8 cellular contexts compared by ENCODE assay signal in genomic region chr17:77471984-77472836, GRCh38.
DNase-seq lines count a peak whose midpoint lies in the region; ATAC-seq, FAIRE-seq and TF ChIP-seq lines count a peak whose summit lies in the region.

No MANE protein-coding gene starts in this region.

- no peak overlapping the region for H3K23ac ChIP-seq in H1 (ENCODE audit: insufficient read length)

- CTCF ChIA-PET in H1 (lab: Charles Lee; ENCODE audit: partially characterized antibody): interaction anchor here (0.7 to 3.2 kb wide), 17 partner anchors 10 to 98 kb away, joined by 3 to 29 read pairs (median 3); no protein-coding TSS in a partner anchor

- H3K27me3 ChIP-seq in BLaER1 treated with 17β-estradiol and CSF1 and Interleukin-3, amounts not matched to agents 10 nM and 100 nM: no peaks in the 10 kb centered on the region
- H3K27me3 ChIP-seq in HUES48 (ENCODE audit: control insufficient read depth, insufficient read depth, low read length) (no peaks in the 10 kb centered on the region), H1 (replicated peaks in 1 of 4; ENCODE audit: control insufficient read depth in 3 of 4, extremely low read depth in 1 of 4, insufficient read depth in 3 of 4, low read length in 3 of 4) (no peaks in the 10 kb centered on the region), muscle layer of colon (ENCODE audit: control insufficient read depth in 1 of 2, insufficient read depth in 2 of 2, low read length in 2 of 2) (no peaks in the 10 kb centered on the region)

- peaks cover 13 to 93% (median 57%) of the 10 kb centered on the region in 11 experiments for H3K36me3 ChIP-seq in BLaER1 treated with 17β-estradiol and CSF1 and Interleukin-3, amounts not matched to agents 10 nM and 100 nM
- H3K36me3 ChIP-seq in HUES48 (ENCODE audit: control insufficient read depth, insufficient read depth, low read length) (0 out of 2 replicates have a peak, but pooled peaks cover 8% of the 10 kb centered on the region), H1 (ENCODE audit: control insufficient read depth in 2 of 4, insufficient read depth in 4 of 4, low read length in 3 of 4) (peaks cover 0 to 6% (median 2%) of the 10 kb centered on the region in 4 experiments; a peak in 4 of 8 replicates), muscle layer of colon (ENCODE audit: insufficient read depth, low read length) (peaks cover 9% of the 10 kb centered on the region)

- H2BK5ac ChIP-seq in H1 (ENCODE audit: low read depth, low read length): peak overlapping the region; percentile 83

- H2BK15ac ChIP-seq in H1 (ENCODE audit: low read length): peak overlapping the region; percentile 19; the same call in 1 of the 2 replicates

- peaks cover 11% of the 10 kb centered on the region; the same call in 1 of the 2 replicates for H3K23me2 ChIP-seq in H1 (ENCODE audit: low read depth, low read length)

- peaks cover 35% of the 10 kb centered on the region for H3K79me1 ChIP-seq in H1 (ENCODE audit: low read depth, low read length)

- peak overlapping the region; percentile 82 for H4K91ac ChIP-seq in H1 (replicated peaks; ENCODE audit: insufficient read length, low read length)

- DNase-seq in SK-MEL-5 (ENCODE audit: low read depth, low spot score) (peak; percentile 87), H1 (ENCODE audit: low read depth in 1 of 2, low spot score in 2 of 2) (no peak), NCI-H1930 (lab: John Stamatoyannopoulos, UW) (no peak)

- TF ChIP-seq POLR2A in H1 (IDR thresholded peaks at IDR 0.05; ENCODE audit: control extremely low read depth in 1 of 2, low read depth in 2 of 2, low read length in 2 of 2): peak in 1 of 2 experiments; percentile 60; a peak in 1 of 3 replicates

- H3K9ac ChIP-seq in BLaER1 treated with 17β-estradiol and CSF1 and Interleukin-3, amounts not matched to agents 10 nM and 100 nM: peak overlapping the region; percentile 22 to 80 (median 55); a peak in 21 of 22 replicates
- peak overlapping the region; percentile 21; the same call in 1 of the 2 replicates for H3K9ac ChIP-seq in HUES48 (ENCODE audit: low read depth, low read length)
- H3K9ac ChIP-seq in H1 (replicated peaks in 1 of 4; ENCODE audit: extremely low read depth in 1 of 4, low read depth in 3 of 4, low read length in 3 of 4): peak overlapping the region in 2 of 4 experiments; percentile 26 to 48; a peak in 4 of 7 replicates
- H3K9ac ChIP-seq in muscle layer of colon (ENCODE audit: low read length): peak overlapping the region; percentile 13

- H3K18ac ChIP-seq in H1 (ENCODE audit: extremely low read depth, low read length): peak overlapping the region; percentile 88

- H4K5ac ChIP-seq in H1 (ENCODE audit: insufficient read length, low read depth, low read length): peak overlapping the region; percentile 66

- H3K56ac ChIP-seq in H1 (replicated peaks; ENCODE audit: insufficient read length, low read depth, low read length): no peak overlapping the region

- peaks cover 85 to 100% (median 92%) of the 10 kb centered on the region in 11 experiments for H4K20me1 ChIP-seq in BLaER1 treated with 17β-estradiol and CSF1 and Interleukin-3, amounts not matched to agents 10 nM and 100 nM
- H4K20me1 ChIP-seq in H1 (replicated peaks in 1 of 2; ENCODE audit: control insufficient read depth in 1 of 2, insufficient read depth in 2 of 2, low read length in 2 of 2): peaks cover 7 to 13% of the 10 kb centered on the region in 2 experiments

- peak overlapping the region in 9 of 10 experiments; percentile 0 to 51 (median 27); a peak in 15 of 20 replicates for H3K4me3 ChIP-seq in BLaER1 treated with 17β-estradiol and CSF1 and Interleukin-3, amounts not matched to agents 10 nM and 100 nM
- H3K4me3 ChIP-seq in HUES48 (ENCODE audit: low read depth, low read length) (no peak overlapping the region), H1 (ENCODE audit: extremely low read depth in 1 of 4, insufficient read depth in 2 of 4, low read depth in 3 of 4, low read length in 4 of 4) (peak overlapping the region in 1 of 4 experiments; percentile 17; a peak in 2 of 8 replicates), muscle layer of colon (ENCODE audit: low read depth in 1 of 2, low read length in 2 of 2) (peak overlapping the region in 1 of 2 donors; percentile 12)

- no peak overlapping the region for H3K14ac ChIP-seq in H1 (ENCODE audit: insufficient read length)

- no peak overlapping the region; the same call in 1 of the 2 replicates for H4K8ac ChIP-seq in H1 (ENCODE audit: extremely low read depth, insufficient read depth, low read length)

- H3K79me2 ChIP-seq in H1 (ENCODE audit: control insufficient read depth in 1 of 2, insufficient read depth in 2 of 2, low read length in 2 of 2): peaks cover 6 to 77% of the 10 kb centered on the region in 2 experiments

- no peak overlapping the region; the same call in 1 of the 2 replicates for H2BK12ac ChIP-seq in H1 (ENCODE audit: low read depth, low read length)

- H2AK5ac ChIP-seq in H1 (ENCODE audit: low read depth, low read length): peak overlapping the region; percentile 57; the same call in 1 of the 2 replicates

- H3K4ac ChIP-seq in H1 (replicated peaks; ENCODE audit: insufficient read length, low read depth, low read length): peak overlapping the region; percentile 48

- FAIRE-seq in H1 (lab: Jason Lieb, UNC): peak; percentile 63

- no peak for TF ChIP-seq RAD21 in H1 (IDR thresholded peaks at IDR 0.05 in 1 of 2, conservative IDR thresholded peaks at IDR 0.05 in 1 of 2; ENCODE audit: low read depth in 2 of 2, low read length in 2 of 2)

- H3K9me3 ChIP-seq in BLaER1 treated with 17β-estradiol and CSF1 and Interleukin-3, amounts not matched to agents 10 nM and 100 nM (replicated peaks in 1 of 11): no peaks in the 10 kb centered on the region
- H3K9me3 ChIP-seq in HUES48 (ENCODE audit: control insufficient read depth, insufficient read depth, low read length) (no peaks in the 10 kb centered on the region), H1 (ENCODE audit: insufficient read depth in 2 of 2, low read depth in 1 of 2, low read length in 1 of 2) (no peaks in the 10 kb centered on the region), muscle layer of colon (ENCODE audit: low read length) (no peaks in the 10 kb centered on the region)

- H3K27ac ChIP-seq in BLaER1 treated with 17β-estradiol and CSF1 and Interleukin-3, amounts not matched to agents 10 nM and 100 nM: peak overlapping the region in 10 of 11 experiments; percentile 16 to 89 (median 64); a peak in 19 of 22 replicates
- H3K27ac ChIP-seq in HUES48 (ENCODE audit: low read depth, low read length) (peak overlapping the region; percentile 98), H1 (ENCODE audit: low read depth, low read length) (peak overlapping the region; percentile 76), muscle layer of colon (ENCODE audit: low read depth, low read length) (peak overlapping the region; percentile 75)

- no peak for TF ChIP-seq EP300 in H1 (IDR thresholded peaks at IDR 0.05; ENCODE audit: borderline replicate concordance in 1 of 2, low read depth in 2 of 2, low read length in 2 of 2)

- H3K4me1 ChIP-seq in BLaER1 treated with 17β-estradiol and CSF1 and Interleukin-3, amounts not matched to agents 10 nM and 100 nM: peaks cover 99 to 100% (median 100%) of the 10 kb centered on the region in 10 experiments
- H3K4me1 ChIP-seq in HUES48 (ENCODE audit: control insufficient read depth, insufficient read depth, low read length) (peaks cover 65% of the 10 kb centered on the region), H1 (replicated peaks in 1 of 4; ENCODE audit: control insufficient read depth in 3 of 4, insufficient read depth in 4 of 4, low read length in 3 of 4) (peaks cover 29 to 65% (median 44%) of the 10 kb centered on the region in 4 experiments), muscle layer of colon (ENCODE audit: insufficient read depth, low read length) (peaks cover 91% of the 10 kb centered on the region)

- no peak overlapping the region for H2BK20ac ChIP-seq in H1 (ENCODE audit: low read length)

- in situ Hi-C loops in SK-MEL-5 (cut with HindIII; ENCODE audit: low pct_unique_long_range_greater_than_20kb, low sequenced_read_pairs): no loop called here

- no peak for ATAC-seq in HG03521 (IDR thresholded peaks at IDR 0.05; ENCODE audit: unreplicated experiment)
- no peak for ATAC-seq in HG03354 (IDR thresholded peaks at IDR 0.05; ENCODE audit: poor library complexity, severe bottlenecking, unreplicated experiment)

- H2AFZ ChIP-seq in H1 (ENCODE audit: low read length): no peak overlapping the region

- TF ChIP-seq CTCF in H1 (IDR thresholded peaks at IDR 0.05; ENCODE audit: control extremely low read depth in 1 of 3, insufficient read depth in 1 of 3, low read depth in 1 of 3, low read length in 3 of 3): no peak

- 24% methylated on average over 18 of the region's 18 CpGs; no CpG with 5 or more reads in 1 of the 2 experiments for WGBS in H1 (ENCODE audit: extremely low coverage in 1 of 2, insufficient coverage in 1 of 2, insufficient read length in 1 of 2, insufficient replicate concordance in 2 of 2, low coverage in 1 of 2, low lambda C conversion rate in 2 of 2, missing lambda C conversion rate in 1 of 2), 2 experiments

- POLR2A ChIA-PET in H1 (lab: Charles Lee; ENCODE audit: partially characterized antibody): interaction anchor here (0.9 to 6.1 kb wide), 7 partner anchors 9 to 43 kb away, joined by 3 to 33 read pairs (median 3); no protein-coding TSS in a partner anchor

- peak overlapping the region; percentile 84 to 100 (median 99) for H3K4me2 ChIP-seq in BLaER1 treated with 17β-estradiol and CSF1 and Interleukin-3, amounts not matched to agents 10 nM and 100 nM
- H3K4me2 ChIP-seq in H1 (ENCODE audit: insufficient read depth in 1 of 2, low read depth in 2 of 2, low read length in 2 of 2): peak overlapping the region; percentile 49 to 63

- H2BK120ac ChIP-seq in H1 (replicated peaks; ENCODE audit: low read depth, low read length): peak overlapping the region; percentile 48

TF ChIP-seq in H1, 55 proteins besides CTCF, POLR2A, EP300 and RAD21 (continues in another document):
- 0 out of 2 replicates have a peak, but pooled peaks have one; percentile 51 for TF ChIP-seq YY1 (IDR thresholded peaks at IDR 0.05; ENCODE audit: low read depth, low read length)
- TF ChIP-seq NRF1 (IDR thresholded peaks at IDR 0.05; ENCODE audit: low read depth, low read length): no peak
- TF ChIP-seq ZNF274 (IDR thresholded peaks at IDR 0.05; ENCODE audit: borderline replicate concordance, extremely low read depth, low read length): no peak
- no peak for TF ChIP-seq CBX5 (IDR thresholded peaks at IDR 0.05; ENCODE audit: low read depth, low read length)
- TF ChIP-seq POLR2AphosphoS5 (IDR thresholded peaks at IDR 0.05; ENCODE audit: low read depth, low read length): no peak
- TF ChIP-seq KDM1A (IDR thresholded peaks at IDR 0.05; ENCODE audit: borderline replicate concordance, low read length): no peak
- TF ChIP-seq JUN (IDR thresholded peaks at IDR 0.05; ENCODE audit: low read depth, low read length): no peak
- TF ChIP-seq TAF1 (IDR thresholded peaks at IDR 0.05; ENCODE audit: low read depth, low read length): no peak
- peak; percentile 25 for TF ChIP-seq TAF7 (optimal IDR thresholded peaks at IDR 0.05; ENCODE audit: borderline replicate concordance, low read depth, low read length)
- no peak for TF ChIP-seq TCF12 (IDR thresholded peaks at IDR 0.05; ENCODE audit: low read depth, low read length)
- TF ChIP-seq ASH2L (IDR thresholded peaks at IDR 0.05; ENCODE audit: low read length): no peak
- no peak for TF ChIP-seq SIN3A (conservative IDR thresholded peaks at IDR 0.05 in 1 of 2, IDR thresholded peaks at IDR 0.05 in 1 of 2; ENCODE audit: low read depth in 1 of 2, low read length in 2 of 2)
